ENCODE assay signal across 12 cellular contexts in the genomic region with DNA sequence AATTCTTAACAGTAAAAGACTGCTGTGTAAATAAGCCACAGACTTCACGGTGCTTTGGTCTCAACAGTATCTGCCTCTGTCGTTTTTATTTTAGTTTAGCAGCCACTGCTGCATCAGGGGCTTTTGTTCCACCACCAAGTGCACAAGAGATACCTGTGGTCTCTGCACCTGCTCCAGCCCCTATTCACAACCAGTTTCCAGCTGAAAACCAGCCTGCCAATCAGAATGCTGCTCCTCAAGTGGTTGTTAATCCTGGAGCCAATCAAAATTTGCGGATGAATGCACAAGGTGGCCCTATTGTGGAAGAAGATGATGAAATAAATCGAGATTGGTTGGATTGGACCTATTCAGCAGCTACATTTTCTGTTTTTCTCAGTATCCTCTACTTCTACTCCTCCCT. TPM values are rescaled to one million over a fixed set of nuclear protein-coding genes. Genes with fewer than 3 reads are reported as not detected.
A peak's percentile ranks its signal among the peaks of the same experiment; 100 is the strongest.
DNase-seq lines count a peak whose midpoint lies in the region; TF ChIP-seq lines count a peak whose summit lies in the region.
"Had no signal": no experiment of that assay in that cellular context is flagged by ENCODE, and none has a peak within 500 bp of the region (broad histone marks: within the 10 kb centered on the region; RNA-seq: fewer than 3 reads in every experiment).

No MANE protein-coding gene starts in this region.

- H3F3A ChIP-seq in SK-N-SH (replicated peaks; ENCODE audit: insufficient read depth): peaks cover 35% of the 10 kb centered on the region

- no peaks in the 10 kb centered on the region for H3K9me2 ChIP-seq in OCI-LY7 (ENCODE audit: insufficient read depth, low read length)
- H3K9me2 ChIP-seq in SK-N-SH: no peaks in the 10 kb centered on the region

- H3K27me3 ChIP-seq in CD8-positive, alpha-beta memory T cell (ENCODE audit: insufficient read depth, low read length, poor library complexity, severe bottlenecking): no peaks in the 10 kb centered on the region
- H3K27me3 ChIP-seq in KMS-11 (ENCODE audit: insufficient read depth, low read depth): no peaks in the 10 kb centered on the region
- H3K27me3 ChIP-seq in SK-N-SH (ENCODE audit: insufficient read depth): no peaks in the 10 kb centered on the region
- H3K27me3 ChIP-seq: gastrocnemius medialis had no signal

- H3K9me3 ChIP-seq in CD8-positive, alpha-beta memory T cell (ENCODE audit: low read length): no peaks in the 10 kb centered on the region
- no peaks in the 10 kb centered on the region for H3K9me3 ChIP-seq in OCI-LY7 (ENCODE audit: low read length)
- no peaks in the 10 kb centered on the region for H3K9me3 ChIP-seq in SK-N-SH
- H3K9me3 ChIP-seq: gastrocnemius medialis had no signal

- H3K27me3 Mint-ChIP-seq in CD8-positive, alpha-beta memory T cell: no peaks in the 10 kb centered on the region

- peaks cover 17 to 95% (median 48%) of the 10 kb centered on the region in 3 donors for H3K36me3 Mint-ChIP-seq in CD8-positive, alpha-beta memory T cell

- intact Hi-C loops in OCI-LY7 (cut with micrococcal nuclease; ENCODE audit: unreplicated experiment): no loop called here

- H3K9ac ChIP-seq in KMS-11 (peak overlapping the region; percentile 99), SK-N-SH (no peak overlapping the region)

- no peak overlapping the region for H3K4me3 ChIP-seq in CD8-positive, alpha-beta memory T cell (ENCODE audit: low read length)
- no peak overlapping the region for H3K4me3 ChIP-seq in KMS-11 (IDR thresholded peaks at IDR 0.05; ENCODE audit: insufficient read depth, low read depth, low read length)
- H3K4me3 ChIP-seq in OCI-LY7 (ENCODE audit: low read depth, low read length, poor library complexity, severe bottlenecking): no peak overlapping the region
- H3K4me3 ChIP-seq in SK-N-SH (ENCODE audit: low read depth in 2 of 2, low read length in 1 of 2): no peak overlapping the region
- H3K4me3 ChIP-seq: gastrocnemius medialis had no signal

- H3K4me1 Mint-ChIP-seq in CD8-positive, alpha-beta memory T cell: peaks cover 45 to 85% (median 53%) of the 10 kb centered on the region in 3 donors

- no peak overlapping the region for H3K27ac ChIP-seq in CD8-positive, alpha-beta memory T cell (ENCODE audit: low read depth, low read length)
- H3K27ac ChIP-seq in KMS-11 (peak overlapping the region; percentile 97), OCI-LY7 (ENCODE audit: low read depth, low read length, poor library complexity, severe bottlenecking) (peak overlapping the region; percentile 50), SK-N-SH (ENCODE audit: low read depth in 2 of 2, low read length in 1 of 2) (no peak overlapping the region)

- BruUV-seq in OCI-LY7 (replicated peaks; lab: Mats Ljungman, UMichigan): no TSS peak

- no peaks in the 10 kb centered on the region for H3K9me3 Mint-ChIP-seq in CD8-positive, alpha-beta memory T cell

- TF ChIP-seq EP300 in SK-N-SH (IDR thresholded peaks at IDR 0.05; ENCODE audit: borderline replicate concordance in 1 of 2, low read depth in 1 of 2, low read length in 1 of 2): no peak

- peaks cover 50% of the 10 kb centered on the region for H3K4me1 ChIP-seq in CD8-positive, alpha-beta memory T cell (ENCODE audit: insufficient read depth, low read length)
- peaks cover 96% of the 10 kb centered on the region for H3K4me1 ChIP-seq in KMS-11 (ENCODE audit: low read depth, poor library complexity, severe bottlenecking)
- H3K4me1 ChIP-seq in OCI-LY7 (ENCODE audit: insufficient read depth, low read length, poor library complexity, severe bottlenecking): peaks cover 77% of the 10 kb centered on the region
- peaks cover 5 to 13% of the 10 kb centered on the region in 2 experiments; a peak in 3 of 4 replicates for H3K4me1 ChIP-seq in SK-N-SH (ENCODE audit: control insufficient read depth in 1 of 2, insufficient read depth in 2 of 2, low read depth in 1 of 2, low read length in 1 of 2)

- no peak overlapping the region for H2AFZ ChIP-seq in KMS-11 (ENCODE audit: low read depth)
- no peak overlapping the region for H2AFZ ChIP-seq in OCI-LY7 (ENCODE audit: low read length)
- no peak overlapping the region for H2AFZ ChIP-seq in SK-N-SH (ENCODE audit: low read depth)

- no peaks in the 10 kb centered on the region for H4K20me1 ChIP-seq in KMS-11 (ENCODE audit: insufficient read depth)
- peaks cover 48% of the 10 kb centered on the region; the same call in 1 of the 2 replicates for H4K20me1 ChIP-seq in OCI-LY7 (ENCODE audit: insufficient read depth, low read length)
- H4K20me1 ChIP-seq in SK-N-SH (ENCODE audit: insufficient read depth): peaks cover 72% of the 10 kb centered on the region

- no peak for TF ChIP-seq RAD21 in SK-N-SH (IDR thresholded peaks at IDR 0.05; ENCODE audit: low read length)

- DNase-seq in CD8-positive, alpha-beta memory T cell: peak in 1 of 5 donors; percentile 29
- DNase-seq in OCI-LY7 (ENCODE audit: low spot score): no peak
- peak; percentile 84 for DNase-seq in myocyte (ENCODE audit: low read depth)
- DNase-seq in DMS114 treated with DMSO at 0.1 percent for 48 hours (lab: John Stamatoyannopoulos, UW; ENCODE audit: unreplicated experiment): no peak
- no peak for DNase-seq in SK-N-SH
- no peak for DNase-seq in AG20443 (ENCODE audit: low spot score)
- no peak for DNase-seq in pons (ENCODE audit: low spot score)
- DNase-seq: DMS153; gastrocnemius medialis; NCI-H1048; stimulated activated naive CD4-positive, alpha-beta T cell treated with Interleukin-2 at 50 U/mL for 16 hours had no signal

- H3K4me2 ChIP-seq in KMS-11 (peak overlapping the region; percentile 100), OCI-LY7 (ENCODE audit: low read length) (peak overlapping the region; percentile 82), SK-N-SH (no peak overlapping the region)

- peak overlapping the region in 6 of 8 donors; percentile 16 to 91 (median 77) for H3K27ac Mint-ChIP-seq in CD8-positive, alpha-beta memory T cell

- WGBS in SK-N-SH (ENCODE audit: low lambda C conversion rate): 66% methylated on average over 4 of the region's 4 CpGs

- peaks cover 74% of the 10 kb centered on the region for H3K36me3 ChIP-seq in CD8-positive, alpha-beta memory T cell (ENCODE audit: insufficient read depth, low read length)
- H3K36me3 ChIP-seq in KMS-11 (ENCODE audit: insufficient read depth) (peaks cover 47% of the 10 kb centered on the region), OCI-LY7 (ENCODE audit: insufficient read depth, low read length) (peaks cover 100% of the 10 kb centered on the region), SK-N-SH (replicated peaks in 1 of 2; ENCODE audit: control insufficient read depth in 1 of 2, insufficient read depth in 2 of 2, low read length in 1 of 2) (peaks cover 89 to 90% of the 10 kb centered on the region in 2 experiments)

- POLR2A ChIA-PET in CD8-positive, alpha-beta memory T cell (lab: Charles Lee): no interaction called here
- POLR2A ChIA-PET in OCI-LY7 (lab: Charles Lee): interaction anchor here (0.8 kb wide), 1 partner anchor 10 kb away, joined by 3 read pairs; no protein-coding TSS in a partner anchor
- POLR2A ChIA-PET in SK-N-SH (lab: Yijun Ruan, JAX): no interaction called here

- TF ChIP-seq CTCF in KMS-11 (conservative IDR thresholded peaks at IDR 0.05; ENCODE audit: low read depth, low read length) (no peak), OCI-LY7 (conservative IDR thresholded peaks at IDR 0.05; ENCODE audit: low read length) (no peak), SK-N-SH (IDR thresholded peaks at IDR 0.05) (no peak)

- H3K79me2 ChIP-seq in KMS-11 (ENCODE audit: insufficient read depth, low read depth) (peaks cover 74% of the 10 kb centered on the region), OCI-LY7 (ENCODE audit: insufficient read depth, low read depth, low read length) (peaks cover 70% of the 10 kb centered on the region), SK-N-SH (ENCODE audit: insufficient read depth) (peaks cover 57% of the 10 kb centered on the region)

- CTCF ChIA-PET in CD8-positive, alpha-beta memory T cell (lab: Charles Lee): no interaction called here
- CTCF ChIA-PET in OCI-LY7 (lab: Charles Lee; ENCODE audit: unreplicated experiment) (no interaction called here), SK-N-SH (lab: Yijun Ruan, JAX) (interaction anchor here (1.0 to 1.8 kb wide), 2 partner anchors 11 to 73 kb away, joined by 3 to 7 read pairs; no protein-coding TSS in a partner anchor)

- peak overlapping the region in 3 of 7 donors; percentile 9 to 76 (median 59) for H3K4me3 Mint-ChIP-seq in CD8-positive, alpha-beta memory T cell

TF ChIP-seq in SK-N-SH, 30 proteins besides CTCF, POLR2A, EP300 and RAD21:
- no peak for TF ChIP-seq USF1 (IDR thresholded peaks at IDR 0.05; ENCODE audit: borderline replicate concordance, low read depth)
TF ChIP-seq in SK-N-SH: peak in this region for 0.

RNA-seq across cellular contexts. Expression of gene HERPUD1, which starts 7.9 kb away (rescaled TPM):
- total RNA-seq in CD8-positive, alpha-beta memory T cell: 100 to 1,000 TPM; 162 to 176 TPM
- polyA plus RNA-seq in CD8-positive, alpha-beta memory T cell: 107 TPM
- 121 and 140 TPM in 2 replicates for total RNA-seq in OCI-LY7 (2014; rRNA removed; shearing (Covaris generic))
- total RNA-seq in OCI-LY7 (2022) (294 and 342 TPM in 2 replicates), myocyte (255 and 327 TPM in 2 replicates)
- 339 TPM for polyA plus RNA-seq in myocyte (2012)
- 46.3 and 71.1 TPM in 2 replicates for polyA plus RNA-seq in SK-N-SH (2012; rRNA removed)
- polyA plus RNA-seq in SK-N-SH (2012; cell fraction: cytosol; rRNA removed): 49.4 and 54.4 TPM in 2 replicates
- 37.9 and 75.2 TPM in 2 replicates for polyA plus RNA-seq in SK-N-SH (2012; cell fraction: nucleus; rRNA removed)

RNA-seq across cellular contexts. Expression of gene CETP, which starts 21.9 kb away (rescaled TPM):
- total RNA-seq in CD8-positive, alpha-beta memory T cell: not detected
- not detected for polyA plus RNA-seq in CD8-positive, alpha-beta memory T cell
- 0.54 and 0.67 TPM in 2 replicates for total RNA-seq in OCI-LY7 (2014; rRNA removed; shearing (Covaris generic))
- total RNA-seq in OCI-LY7 (2022) (0.41 and 0.65 TPM in 2 replicates), myocyte (0.10 TPM in 1 of 2 replicates, not detected in the other)
- polyA plus RNA-seq in myocyte (2012): 0.19 TPM
- polyA plus RNA-seq in SK-N-SH (2012; rRNA removed): not detected in 2 replicates
- 0.03 TPM in 1 of 2 replicates, not detected in the other for polyA plus RNA-seq in SK-N-SH (2012; cell fraction: cytosol; rRNA removed)
- 0.05 TPM in 1 of 2 replicates, not detected in the other for polyA plus RNA-seq in SK-N-SH (2012; cell fraction: nucleus; rRNA removed)
- total RNA-seq: gastrocnemius medialis had no signal

RNA-seq across cellular contexts. Expression of gene NLRC5, which starts 49.6 kb away (rescaled TPM):
- total RNA-seq in CD8-positive, alpha-beta memory T cell: 100 to 1,000 TPM; 173 to 178 TPM
- 165 TPM for polyA plus RNA-seq in CD8-positive, alpha-beta memory T cell
- total RNA-seq in OCI-LY7 (2014; rRNA removed; shearing (Covaris generic)): 156 and 199 TPM in 2 replicates
- 305 and 310 TPM in 2 replicates for total RNA-seq in OCI-LY7 (2022)
- 10.0 and 15.7 TPM in 2 replicates for total RNA-seq in myocyte
- 10.5 TPM for polyA plus RNA-seq in myocyte (2012)
- 6.5 and 7.8 TPM in 2 replicates for polyA plus RNA-seq in SK-N-SH (2012; rRNA removed)
- polyA plus RNA-seq in SK-N-SH (2012; cell fraction: cytosol; rRNA removed): 2.3 and 2.9 TPM in 2 replicates
- polyA plus RNA-seq in SK-N-SH (2012; cell fraction: nucleus; rRNA removed): 32.3 and 33.4 TPM in 2 replicates

Comparison
In these comparisons a context has a peak if more than half of its experiments do, and no peak if none do; other contexts are left out.
1. H3K27ac ChIP-seq: peak in KMS-11 (single experiment) and OCI-LY7 (single experiment); none in CD8-positive, alpha-beta memory T cell (single experiment) and SK-N-SH (0 of 2).